Comparison of ENCODE assay signal across 1 cellular context in genomic region chr18:8889479-8889878, GRCh38.
TF ChIP-seq lines count a peak whose summit lies in the region.

No MANE protein-coding gene starts in this region.

TF ChIP-seq in WTC11, 78 proteins besides CTCF, POLR2A, EP300 and RAD21 (continued from another document):
- no peak for TF ChIP-seq PRDM15 (CRISPR knock-in tag; IDR thresholded peaks at IDR 0.05)
- no peak for TF ChIP-seq CBFB (CRISPR knock-in tag; IDR thresholded peaks at IDR 0.05; ENCODE audit: low read depth)
- TF ChIP-seq MXD4 (CRISPR knock-in tag; IDR thresholded peaks at IDR 0.05; ENCODE audit: borderline replicate concordance) = no peak
- no peak for TF ChIP-seq SMAD3 (CRISPR knock-in tag; IDR thresholded peaks at IDR 0.05; ENCODE audit: borderline replicate concordance)
- no peak for TF ChIP-seq ZNF512 (CRISPR knock-in tag; IDR thresholded peaks at IDR 0.05; ENCODE audit: borderline replicate concordance)
- TF ChIP-seq ATF6 (CRISPR knock-in tag; IDR thresholded peaks at IDR 0.05) = no peak
- no peak for TF ChIP-seq ZMAT4 (CRISPR knock-in tag; IDR thresholded peaks at IDR 0.05)
- TF ChIP-seq MLX (CRISPR knock-in tag; IDR thresholded peaks at IDR 0.05) = no peak
- no peak for TF ChIP-seq ARID4B (CRISPR knock-in tag; IDR thresholded peaks at IDR 0.05; ENCODE audit: borderline replicate concordance)
